Comparison of ENCODE assay signal across 8 cellular contexts in the genomic region with DNA sequence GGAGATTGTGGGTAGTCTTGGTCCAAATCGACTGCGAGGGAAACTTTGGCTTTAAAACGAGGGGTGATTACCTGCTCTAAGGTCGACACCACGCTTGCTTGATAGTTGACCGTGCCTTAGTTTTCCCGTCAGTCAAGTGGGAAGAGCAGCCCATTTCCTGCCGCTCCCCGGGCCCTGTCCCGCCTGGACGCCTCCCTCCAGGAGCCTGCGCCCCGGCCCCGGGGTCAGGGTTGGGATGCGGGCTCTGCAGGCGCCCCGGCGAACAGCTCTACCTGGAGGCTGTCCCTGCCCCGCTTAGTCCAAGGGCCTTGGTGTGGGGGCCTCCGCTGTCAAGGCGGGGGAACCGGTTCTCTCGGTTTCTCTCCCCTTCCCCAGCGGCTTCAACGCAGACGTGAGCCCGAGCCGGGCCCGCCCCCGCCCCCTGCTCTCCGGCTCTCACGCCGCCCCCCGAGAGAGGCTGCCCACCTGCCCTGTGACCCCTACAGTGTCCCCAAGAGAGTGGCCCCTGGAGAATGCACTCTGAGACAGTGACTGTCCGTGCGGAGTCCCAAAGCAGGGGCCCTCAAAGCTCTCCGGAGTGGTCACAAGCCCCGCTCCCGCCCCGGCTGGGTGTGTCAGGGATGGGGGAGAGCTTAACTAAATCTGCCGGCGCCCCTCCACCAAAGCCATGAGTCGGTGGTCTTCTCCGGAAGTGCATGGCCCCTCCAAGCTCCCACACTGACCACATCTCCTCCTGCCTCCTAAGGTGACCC.
DNase-seq lines count a peak whose midpoint lies in the region; ATAC-seq and TF ChIP-seq lines count a peak whose summit lies in the region.

No MANE protein-coding gene starts in this region.

- H3K27ac ChIP-seq in rectal smooth muscle tissue (ENCODE audit: low read depth, low read length) = no peak overlapping the region

- H3K4me1 ChIP-seq in rectal smooth muscle tissue (ENCODE audit: control insufficient read depth, insufficient read depth, low read length) = peaks cover 7% of the 10 kb centered on the region

- H3K9ac ChIP-seq in rectal smooth muscle tissue (ENCODE audit: low read length) = no peak overlapping the region

- no peak overlapping the region for H3K27ac Mint-ChIP-seq in activated CD4-positive, alpha-beta memory T cell treated with anti-CD3 and anti-CD28 coated beads, Interleukin-2, amount 10 ng/mL, durations not matched to agents 7 days and 5 days

- H3K27me3 Mint-ChIP-seq in activated CD4-positive, alpha-beta memory T cell treated with anti-CD3 and anti-CD28 coated beads, Interleukin-2, amount 10 ng/mL, durations not matched to agents 7 days and 5 days = peaks cover 1% of the 10 kb centered on the region

- H3K36me3 ChIP-seq in rectal smooth muscle tissue (ENCODE audit: control insufficient read depth, insufficient read depth, low read length) = peaks cover 3% of the 10 kb centered on the region

- H3K27me3 ChIP-seq in rectal smooth muscle tissue (ENCODE audit: control insufficient read depth, insufficient read depth, low read length) = peaks cover 15% of the 10 kb centered on the region

- peak overlapping the region; percentile 25 for H3K4me3 ChIP-seq in rectal smooth muscle tissue (ENCODE audit: low read length)

- TF ChIP-seq CTCF in GM20000 (IDR thresholded peaks at IDR 0.05; ENCODE audit: extremely low read depth, missing control alignments) = no peak

- intact Hi-C loops in left ventricle myocardium superior (cut with micrococcal nuclease) = no loop called here

- POLR2A ChIA-PET in activated CD4-positive, alpha-beta memory T cell treated with anti-CD3 and anti-CD28 coated beads, Interleukin-2, amount 10 ng/mL, durations not matched to agents 7 days and 5 days (lab: Charles Lee) = interaction anchor here (1.1 to 1.8 kb wide), 4 partner anchors 12 to 400 kb away, joined by 3 to 9 read pairs (median 7); no protein-coding TSS in a partner anchor

- H3K4me3 Mint-ChIP-seq in activated CD4-positive, alpha-beta memory T cell treated with anti-CD3 and anti-CD28 coated beads, Interleukin-2, amount 10 ng/mL, durations not matched to agents 7 days and 5 days = peak overlapping the region; percentile 82

- CTCF ChIA-PET in activated CD4-positive, alpha-beta memory T cell treated with anti-CD3 and anti-CD28 coated beads, Interleukin-2, amount 10 ng/mL, durations not matched to agents 7 days and 5 days (lab: Charles Lee) = interaction anchor here (1.5 kb wide), 1 partner anchor 206 kb away, joined by 3 read pairs; no protein-coding TSS in a partner anchor

- ATAC-seq in left ventricle myocardium superior (no peak), HG03039 (IDR thresholded peaks at IDR 0.05; ENCODE audit: unreplicated experiment) (no peak), GM18868 (IDR thresholded peaks at IDR 0.05; ENCODE audit: unreplicated experiment) (no peak)

- H3K9me3 Mint-ChIP-seq in activated CD4-positive, alpha-beta memory T cell treated with anti-CD3 and anti-CD28 coated beads, Interleukin-2, amount 10 ng/mL, durations not matched to agents 7 days and 5 days = no peaks in the 10 kb centered on the region

- peaks cover 47% of the 10 kb centered on the region for H3K4me1 Mint-ChIP-seq in activated CD4-positive, alpha-beta memory T cell treated with anti-CD3 and anti-CD28 coated beads, Interleukin-2, amount 10 ng/mL, durations not matched to agents 7 days and 5 days

- DNase-seq in GM20000 (ENCODE audit: low spot score) (peak; percentile 32), left ventricle myocardium superior (peak; percentile 28), occipital lobe (lab: John Stamatoyannopoulos, UW) (no peak), OCI-M2 (lab: John Stamatoyannopoulos, UW; ENCODE audit: unreplicated experiment) (no peak)
- DNase-seq in activated CD4-positive, alpha-beta memory T cell treated with anti-CD3 and anti-CD28 coated beads, Interleukin-2, amount 10 ng/mL, durations not matched to agents 7 days and 5 days = peak; percentile 4

- H3K36me3 Mint-ChIP-seq in activated CD4-positive, alpha-beta memory T cell treated with anti-CD3 and anti-CD28 coated beads, Interleukin-2, amount 10 ng/mL, durations not matched to agents 7 days and 5 days (ENCODE audit: low read depth) = peaks cover 25% of the 10 kb centered on the region

Comparison
In these comparisons a context has a peak if more than half of its experiments do, and no peak if none do; other contexts are left out.
1. DNase-seq: peak in GM20000 (single experiment), activated CD4-positive, alpha-beta memory T cell treated with anti-CD3 and anti-CD28 coated beads, Interleukin-2, amount 10 ng/mL, durations not matched to agents 7 days and 5 days (single experiment) and left ventricle myocardium superior (single experiment); none in occipital lobe (single experiment) and OCI-M2 (single experiment).